Comparison of ENCODE assay signal across 16 cellular contexts in genomic region chr21:43918385-43918947, GRCh38. TPM values are rescaled to one million over a fixed set of nuclear protein-coding genes. Genes with fewer than 3 reads are reported as not detected.
DNase-seq lines count a peak whose midpoint lies in the region; ATAC-seq and TF ChIP-seq lines count a peak whose summit lies in the region.
"Had no signal": no experiment of that assay in that cellular context is flagged by ENCODE, and none has a peak within 500 bp of the region (broad histone marks: within the 10 kb centered on the region; RNA-seq: fewer than 3 reads in every experiment).

No MANE protein-coding gene starts in this region.

- H3K4me1 Mint-ChIP-seq in T-helper 2 cell treated with Interferon-gamma antibody and Interleukin-4, amounts not matched to agents 5 μg/mL and 100 μg/mL, for 36 hours (ENCODE audit: low read depth): peaks cover 57% of the 10 kb centered on the region
- peaks cover 68% of the 10 kb centered on the region for H3K4me1 Mint-ChIP-seq in CD8-positive, alpha-beta T cell (ENCODE audit: low read depth)
- H3K4me1 Mint-ChIP-seq in activated T-helper 2 cell treated with anti-CD3 and anti-CD28 coated beads, Interferon-gamma antibody, Interleukin-2, Interleukin-4, amounts not matched to agents 10 μg/mL and 5 μg/mL and 100 μg/mL, durations not matched to agents 14 hours and 24 hours and 36 hours (ENCODE audit: low read depth): peaks cover 60% of the 10 kb centered on the region
- peaks cover 37 to 59% of the 10 kb centered on the region in 2 donors for H3K4me1 Mint-ChIP-seq in natural killer cell

- H3K9me3 ChIP-seq in CD8-positive, alpha-beta T cell (ENCODE audit: low read length): no peaks in the 10 kb centered on the region
- H3K9me3 ChIP-seq: SK-N-SH, thoracic aorta had no signal

- no peak for ATAC-seq in CD8-positive, alpha-beta T cell
- ATAC-seq in natural killer cell (no peak), HG03378 (IDR thresholded peaks at IDR 0.05; ENCODE audit: unreplicated experiment) (no peak)
- ATAC-seq: esophagus mucosa had no signal

- no peaks in the 10 kb centered on the region for H3K27me3 ChIP-seq in CD8-positive, alpha-beta T cell (ENCODE audit: insufficient read depth, low read length)

- H3K4me3 ChIP-seq in CD8-positive, alpha-beta T cell (ENCODE audit: low read depth, low read length): no peak overlapping the region
- H3K4me3 ChIP-seq: thoracic aorta had no signal

- peak overlapping the region; percentile 90 for H3K27ac Mint-ChIP-seq in T-helper 2 cell treated with Interferon-gamma antibody and Interleukin-4, amounts not matched to agents 5 μg/mL and 100 μg/mL, for 36 hours
- H3K27ac Mint-ChIP-seq in CD8-positive, alpha-beta T cell: peak overlapping the region; percentile 73
- peak overlapping the region; percentile 79 for H3K27ac Mint-ChIP-seq in activated T-helper 2 cell treated with anti-CD3 and anti-CD28 coated beads, Interferon-gamma antibody, Interleukin-2, Interleukin-4, amounts not matched to agents 10 μg/mL and 5 μg/mL and 100 μg/mL, durations not matched to agents 14 hours and 24 hours and 36 hours
- peak overlapping the region; percentile 75 to 76 for H3K27ac Mint-ChIP-seq in natural killer cell
- H3K27ac Mint-ChIP-seq: dendritic cell treated with granulocyte-macrophage colony-stimulating factor and Interleukin-4, amounts not matched to agents 40 ng/mL and 50 ng/mL, for 4 days had no signal

- CTCF ChIA-PET in CD8-positive, alpha-beta T cell (lab: Charles Lee): interaction anchor here (1.3 to 2.6 kb wide), 2 partner anchors 21 to 107 kb away, joined by 5 to 10 read pairs; no protein-coding TSS in a partner anchor

- H3K27ac ChIP-seq in CD8-positive, alpha-beta T cell (ENCODE audit: low read depth, low read length): no peak overlapping the region
- H3K27ac ChIP-seq: thoracic aorta had no signal

- no peak for DNase-seq in T-helper 2 cell treated with Interferon-gamma antibody and Interleukin-4, amounts not matched to agents 5 μg/mL and 100 μg/mL, for 36 hours (ENCODE audit: low spot score)
- DNase-seq in T-helper 2 cell (no peak), natural killer cell (no peak), NCI-H2081 (lab: John Stamatoyannopoulos, UW) (no peak), NCI-H146 (lab: John Stamatoyannopoulos, UW) (no peak)
- DNase-seq in CD8-positive, alpha-beta T cell: no peak
- DNase-seq in activated T-helper 2 cell treated with anti-CD3 and anti-CD28 coated beads, Interferon-gamma antibody, Interleukin-2, Interleukin-4, amounts not matched to agents 10 μg/mL and 5 μg/mL and 100 μg/mL, durations not matched to agents 14 hours and 24 hours and 36 hours (ENCODE audit: low spot score): no peak
- DNase-seq: KG1, kidney glomerular epithelial cell, NCI-H187, NCI-H510A treated with DMSO at 0.1 percent for 48 hours, SK-N-SH had no signal

- H3K36me3 ChIP-seq in CD8-positive, alpha-beta T cell (ENCODE audit: insufficient read depth, low read length): no peaks in the 10 kb centered on the region
- H3K36me3 ChIP-seq: thoracic aorta had no signal

- TF ChIP-seq CTCF in CD8-positive, alpha-beta T cell (IDR thresholded peaks at IDR 0.05): no peak
- no peak for TF ChIP-seq CTCF in natural killer cell (IDR thresholded peaks at IDR 0.05)

- intact Hi-C loops in CD8-positive, alpha-beta T cell (cut with DNase I, micrococcal nuclease): loop anchor here (5.0 kb wide), 4 partner anchors 36 to 191 kb away; partner anchors contain the start of gene TRAPPC10 (in 1 of the 2)
- intact Hi-C loops in activated T-helper 2 cell treated with anti-CD3 and anti-CD28 coated beads, Interferon-gamma antibody, Interleukin-2, Interleukin-4, amounts not matched to agents 10 μg/mL and 5 μg/mL and 100 μg/mL, durations not matched to agents 14 hours and 24 hours and 36 hours (cut with micrococcal nuclease): loop anchor here (1.0 to 5.0 kb wide), 2 partner anchors 36 to 107 kb away; no protein-coding TSS in a partner anchor
- intact Hi-C loops in natural killer cell (cut with micrococcal nuclease): loop anchor here (5.0 kb wide), 2 partner anchors 36 to 51 kb away; partner anchors contain the start of gene AGPAT3

- H3K4me3 Mint-ChIP-seq in T-helper 2 cell treated with Interferon-gamma antibody and Interleukin-4, amounts not matched to agents 5 μg/mL and 100 μg/mL, for 36 hours: peak overlapping the region; percentile 90
- peak overlapping the region; percentile 62 for H3K4me3 Mint-ChIP-seq in CD8-positive, alpha-beta T cell
- H3K4me3 Mint-ChIP-seq in activated T-helper 2 cell treated with anti-CD3 and anti-CD28 coated beads, Interferon-gamma antibody, Interleukin-2, Interleukin-4, amounts not matched to agents 10 μg/mL and 5 μg/mL and 100 μg/mL, durations not matched to agents 14 hours and 24 hours and 36 hours (ENCODE audit: low read depth): peak overlapping the region; percentile 81
- H3K4me3 Mint-ChIP-seq in natural killer cell: peak overlapping the region; percentile 89
- H3K4me3 Mint-ChIP-seq: dendritic cell treated with granulocyte-macrophage colony-stimulating factor and Interleukin-4, amounts not matched to agents 40 ng/mL and 50 ng/mL, for 4 days had no signal

- POLR2A ChIA-PET in CD8-positive, alpha-beta T cell (lab: Charles Lee): interaction anchor here (0.7 to 1.1 kb wide), 4 partner anchors 15 to 190 kb away, joined by 3 to 4 read pairs (median 3); no protein-coding TSS in a partner anchor

- peaks cover 58% of the 10 kb centered on the region for H3K4me1 ChIP-seq in CD8-positive, alpha-beta T cell (ENCODE audit: insufficient read depth, low read length)

- no peaks in the 10 kb centered on the region for H3K27me3 Mint-ChIP-seq in T-helper 2 cell treated with Interferon-gamma antibody and Interleukin-4, amounts not matched to agents 5 μg/mL and 100 μg/mL, for 36 hours (ENCODE audit: low read depth)
- no peaks in the 10 kb centered on the region for H3K27me3 Mint-ChIP-seq in CD8-positive, alpha-beta T cell (ENCODE audit: low read depth)
- no peaks in the 10 kb centered on the region for H3K27me3 Mint-ChIP-seq in activated T-helper 2 cell treated with anti-CD3 and anti-CD28 coated beads, Interferon-gamma antibody, Interleukin-2, Interleukin-4, amounts not matched to agents 10 μg/mL and 5 μg/mL and 100 μg/mL, durations not matched to agents 14 hours and 24 hours and 36 hours (ENCODE audit: low read depth)
- peaks cover 23 to 25% of the 10 kb centered on the region in 2 donors for H3K27me3 Mint-ChIP-seq in natural killer cell (ENCODE audit: low read depth in 2 of 2)

- H3K36me3 Mint-ChIP-seq in T-helper 2 cell treated with Interferon-gamma antibody and Interleukin-4, amounts not matched to agents 5 μg/mL and 100 μg/mL, for 36 hours (ENCODE audit: low read depth): peaks cover 21% of the 10 kb centered on the region
- H3K36me3 Mint-ChIP-seq in CD8-positive, alpha-beta T cell: no peaks in the 10 kb centered on the region
- peaks cover 47% of the 10 kb centered on the region for H3K36me3 Mint-ChIP-seq in activated T-helper 2 cell treated with anti-CD3 and anti-CD28 coated beads, Interferon-gamma antibody, Interleukin-2, Interleukin-4, amounts not matched to agents 10 μg/mL and 5 μg/mL and 100 μg/mL, durations not matched to agents 14 hours and 24 hours and 36 hours (ENCODE audit: low read depth)
- H3K36me3 Mint-ChIP-seq in natural killer cell: no peaks in the 10 kb centered on the region

- H3K9me3 Mint-ChIP-seq in T-helper 2 cell treated with Interferon-gamma antibody and Interleukin-4, amounts not matched to agents 5 μg/mL and 100 μg/mL, for 36 hours: no peaks in the 10 kb centered on the region
- no peaks in the 10 kb centered on the region for H3K9me3 Mint-ChIP-seq in CD8-positive, alpha-beta T cell
- peaks cover 4% of the 10 kb centered on the region for H3K9me3 Mint-ChIP-seq in activated T-helper 2 cell treated with anti-CD3 and anti-CD28 coated beads, Interferon-gamma antibody, Interleukin-2, Interleukin-4, amounts not matched to agents 10 μg/mL and 5 μg/mL and 100 μg/mL, durations not matched to agents 14 hours and 24 hours and 36 hours
- H3K9me3 Mint-ChIP-seq in natural killer cell: no peaks in the 10 kb centered on the region
- H3K9me3 Mint-ChIP-seq: dendritic cell treated with granulocyte-macrophage colony-stimulating factor and Interleukin-4, amounts not matched to agents 40 ng/mL and 50 ng/mL, for 4 days had no signal

RNA-seq across cellular contexts. Expression of gene AGPAT3, which starts 53.4 kb away (rescaled TPM):
- 10 to 100 TPM; 34.6 to 37.5 TPM for total RNA-seq in CD8-positive, alpha-beta T cell
- 126 and 134 TPM in 2 replicates for total RNA-seq in activated T-helper 2 cell treated with anti-CD3 and anti-CD28 coated beads, Interferon-gamma antibody, Interleukin-2, Interleukin-4, amounts not matched to agents 10 μg/mL and 5 μg/mL and 100 μg/mL, durations not matched to agents 14 hours and 24 hours and 36 hours
- total RNA-seq in natural killer cell: 10 to 100 TPM; 39.5 to 45.7 (median 42.3) TPM
